In genomic region chr3:129559565-129560079, GRCh38 we compare ENCODE assay signal across 1 cellular context.
TF ChIP-seq lines count a peak whose summit lies in the region.

No MANE protein-coding gene starts in this region.

TF ChIP-seq in H1, 55 proteins besides CTCF, POLR2A, EP300 and RAD21:
- TF ChIP-seq CHD7 (IDR thresholded peaks at IDR 0.05; ENCODE audit: insufficient replicate concordance, low read length) (no peak), CBX5 (IDR thresholded peaks at IDR 0.05; ENCODE audit: low read depth, low read length) (no peak), KDM5A (IDR thresholded peaks at IDR 0.05; ENCODE audit: low read length) (no peak), HDAC6 (IDR thresholded peaks at IDR 0.05; ENCODE audit: low read depth, low read length) (no peak), SRF (IDR thresholded peaks at IDR 0.05; ENCODE audit: low read depth, low read length) (no peak), E2F6 (IDR thresholded peaks at IDR 0.05) (no peak), SAP30 (IDR thresholded peaks at IDR 0.05; ENCODE audit: insufficient read depth, insufficient replicate concordance, low read length) (no peak), USF2 (IDR thresholded peaks at IDR 0.05; ENCODE audit: low read length) (no peak), HDAC2 (IDR thresholded peaks at IDR 0.05; ENCODE audit: borderline replicate concordance in 1 of 2, low read depth in 2 of 2, low read length in 2 of 2) (no peak), SIRT6 (IDR thresholded peaks at IDR 0.05; ENCODE audit: low read length) (no peak), TAF7 (optimal IDR thresholded peaks at IDR 0.05; ENCODE audit: borderline replicate concordance, low read depth, low read length) (no peak), EGR1 (IDR thresholded peaks at IDR 0.05; ENCODE audit: borderline replicate concordance, low read depth, low read length) (no peak), KDM4A (IDR thresholded peaks at IDR 0.05; ENCODE audit: low read depth, low read length, severe bottlenecking) (no peak)
